20 cellular contexts compared by ENCODE assay signal in the genomic region with DNA sequence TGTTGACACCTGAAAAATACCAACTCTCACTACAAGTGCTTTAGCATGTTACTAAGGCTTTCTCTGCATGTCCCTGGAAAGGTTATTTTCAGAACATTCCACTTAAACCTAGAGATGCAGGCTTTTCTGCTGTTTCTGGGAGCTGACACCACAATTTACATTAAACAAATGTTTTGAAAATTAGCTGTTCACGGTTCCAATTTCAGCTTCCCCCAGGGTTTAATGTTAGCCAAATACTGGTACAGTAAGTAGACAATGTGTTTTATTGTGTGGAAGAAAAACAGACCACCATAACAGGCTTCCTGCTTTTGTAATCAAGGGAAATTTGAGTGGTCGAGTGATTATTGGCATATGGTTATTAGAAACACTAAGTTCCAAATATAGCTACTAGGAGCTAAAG. TPM values are rescaled to one million over a fixed set of nuclear protein-coding genes. Genes with fewer than 3 reads are reported as not detected.
A peak's percentile ranks its signal among the peaks of the same experiment; 100 is the strongest.
DNase-seq lines count a peak whose midpoint lies in the region; ATAC-seq, FAIRE-seq and TF ChIP-seq lines count a peak whose summit lies in the region.
"Had no signal": no experiment of that assay in that cellular context is flagged by ENCODE, and none has a peak within 500 bp of the region (broad histone marks: within the 10 kb centered on the region; RNA-seq: fewer than 3 reads in every experiment).

No MANE protein-coding gene starts in this region.

- H3K36me3 ChIP-seq in fibroblast of lung (ENCODE audit: control insufficient read depth, insufficient read depth, low read length) = peaks cover 18% of the 10 kb centered on the region

- peaks cover 14 to 18% of the 10 kb centered on the region in 2 donors for H3K4me1 Mint-ChIP-seq in natural killer cell
- peaks cover 9 to 18% of the 10 kb centered on the region in 2 donors for H3K4me1 Mint-ChIP-seq in natural killer cell treated with Interleukin-12 subunit alpha and Interleukin-12 subunit beta and Interleukin-15 and Interleukin-18, amount 100 ng/mL, for 72 hours (ENCODE audit: low read depth in 2 of 2)
- H3K4me1 Mint-ChIP-seq in activated T-cell treated with anti-CD3 and anti-CD28 coated beads, Interleukin-2, amount 50 U/mL, for 72 hours (ENCODE audit: low read depth) = peaks cover 5% of the 10 kb centered on the region

- no peaks in the 10 kb centered on the region for H3K9me3 Mint-ChIP-seq in natural killer cell
- no peaks in the 10 kb centered on the region for H3K9me3 Mint-ChIP-seq in natural killer cell treated with Interleukin-12 subunit alpha and Interleukin-12 subunit beta and Interleukin-15 and Interleukin-18, amount 100 ng/mL, for 72 hours
- H3K9me3 Mint-ChIP-seq in activated T-cell treated with anti-CD3 and anti-CD28 coated beads, Interleukin-2, amount 50 U/mL, for 72 hours = no peaks in the 10 kb centered on the region

- H3K4me2 ChIP-seq in fibroblast of lung (ENCODE audit: extremely low read depth, insufficient read depth, low read length) = peak overlapping the region; percentile 26
- H3K4me2 ChIP-seq: BLaER1, KMS-11 had no signal

- H3K9ac ChIP-seq in fibroblast of lung (ENCODE audit: insufficient read depth, low read length) = no peak overlapping the region
- H3K9ac ChIP-seq: BLaER1, KMS-11 had no signal

- TF ChIP-seq CTCF in natural killer cell (IDR thresholded peaks at IDR 0.05) = no peak
- no peak for TF ChIP-seq CTCF in WI38 (IDR thresholded peaks at IDR 0.05; ENCODE audit: low read depth, low read length)
- no peak for TF ChIP-seq CTCF in fibroblast of lung (conservative IDR thresholded peaks at IDR 0.05 in 1 of 2, IDR thresholded peaks at IDR 0.05 in 1 of 2; ENCODE audit: low read depth in 1 of 2, low read length in 2 of 2)

- H3K36me3 Mint-ChIP-seq in natural killer cell = peaks cover 5% of the 10 kb centered on the region
- peaks cover 11% of the 10 kb centered on the region for H3K36me3 Mint-ChIP-seq in natural killer cell treated with Interleukin-12 subunit alpha and Interleukin-12 subunit beta and Interleukin-15 and Interleukin-18, amount 100 ng/mL, for 72 hours
- peaks cover 0 to 15% of the 10 kb centered on the region in 2 donors for H3K36me3 Mint-ChIP-seq in activated T-cell treated with anti-CD3 and anti-CD28 coated beads, Interleukin-2, amount 50 U/mL, for 72 hours (ENCODE audit: insufficient read depth in 2 of 2)

- no peaks in the 10 kb centered on the region for H3K9me3 ChIP-seq in fibroblast of lung (ENCODE audit: control insufficient read depth, insufficient read depth, low read depth, low read length)
- H3K9me3 ChIP-seq: BLaER1, SJSA1 had no signal

- no peak for ATAC-seq in natural killer cell
- no peak for ATAC-seq in natural killer cell treated with Interleukin-12 subunit alpha and Interleukin-12 subunit beta and Interleukin-15 and Interleukin-18, amount 100 ng/mL, for 72 hours
- ATAC-seq in activated T-cell treated with anti-CD3 and anti-CD28 coated beads, Interleukin-2, amount 50 U/mL, for 72 hours (replicated peaks in 1 of 2) = no peak

- no peak overlapping the region for H3K27ac Mint-ChIP-seq in natural killer cell
- H3K27ac Mint-ChIP-seq in natural killer cell treated with Interleukin-12 subunit alpha and Interleukin-12 subunit beta and Interleukin-15 and Interleukin-18, amount 100 ng/mL, for 72 hours = no peak overlapping the region
- H3K27ac Mint-ChIP-seq in activated T-cell treated with anti-CD3 and anti-CD28 coated beads, Interleukin-2, amount 50 U/mL, for 72 hours = no peak overlapping the region

- H4K20me1 ChIP-seq in fibroblast of lung (ENCODE audit: control insufficient read depth, extremely low read depth, insufficient read depth, low read length) = no peaks in the 10 kb centered on the region

- intact Hi-C loops in natural killer cell (cut with micrococcal nuclease) = no loop called here

- H3K4me3 ChIP-seq in WI38 (ENCODE audit: low read depth, low read length) (0 out of 2 replicates have a peak overlapping the region, but pooled peaks have one; percentile 4), fibroblast of lung (replicated peaks in 1 of 4; ENCODE audit: control extremely low read depth in 1 of 4, insufficient read depth in 1 of 4, low read depth in 3 of 4, low read length in 4 of 4) (no peak overlapping the region)
- H3K4me3 ChIP-seq: BLaER1, SJSA1 had no signal

- H2AFZ ChIP-seq in fibroblast of lung (ENCODE audit: low read length) = no peak overlapping the region

- no peaks in the 10 kb centered on the region for H3K27me3 Mint-ChIP-seq in natural killer cell (ENCODE audit: low read depth in 2 of 2)
- H3K27me3 Mint-ChIP-seq in natural killer cell treated with Interleukin-12 subunit alpha and Interleukin-12 subunit beta and Interleukin-15 and Interleukin-18, amount 100 ng/mL, for 72 hours = no peaks in the 10 kb centered on the region
- no peaks in the 10 kb centered on the region for H3K27me3 Mint-ChIP-seq in activated T-cell treated with anti-CD3 and anti-CD28 coated beads, Interleukin-2, amount 50 U/mL, for 72 hours (ENCODE audit: low read depth)

- peaks cover 20% of the 10 kb centered on the region for H3K4me1 ChIP-seq in fibroblast of lung (ENCODE audit: control insufficient read depth, extremely low read depth, insufficient read depth, low read length)

- DNase-seq in natural killer cell (no peak), fibroblast of lung (ENCODE audit: low read depth in 2 of 2) (peak in 1 of 2 donors; percentile 62), RPMI8226 (no peak), urothelium cell line (ENCODE audit: low spot score) (no peak)
- DNase-seq in natural killer cell treated with Interleukin-12 subunit alpha and Interleukin-12 subunit beta and Interleukin-15 and Interleukin-18, amount 100 ng/mL, for 72 hours (ENCODE audit: low spot score) = no peak
- no peak for DNase-seq in activated T-cell treated with anti-CD3 and anti-CD28 coated beads, Interleukin-2, amount 50 U/mL, for 72 hours
- DNase-seq in activated effector memory CD4-positive, alpha-beta T cell treated with anti-CD3 and anti-CD28 coated beads, Interleukin-2, amount 50 U/mL, for 16 hours = no peak
- DNase-seq: 8988T, DMS 273 treated with DMSO at 0.1 percent for 48 hours, NCI-H1417, NCI-H1930, NCI-H2171, NCI-H446, NCI-H748 treated with DMSO at 0.1 percent for 48 hours had no signal

- H3K79me2 ChIP-seq in fibroblast of lung (ENCODE audit: control insufficient read depth, insufficient read depth, low read length) = peaks cover 16% of the 10 kb centered on the region

- no peaks in the 10 kb centered on the region for H3K27me3 ChIP-seq in fibroblast of lung (ENCODE audit: control insufficient read depth, insufficient read depth, low read length)
- H3K27me3 ChIP-seq: BLaER1, SJSA1 had no signal

- FAIRE-seq in urothelium cell line (lab: Jason Lieb, UNC) = no peak
- FAIRE-seq: H1 had no signal

- H3K4me3 Mint-ChIP-seq in natural killer cell = peak overlapping the region; percentile 6
- no peak overlapping the region for H3K4me3 Mint-ChIP-seq in natural killer cell treated with Interleukin-12 subunit alpha and Interleukin-12 subunit beta and Interleukin-15 and Interleukin-18, amount 100 ng/mL, for 72 hours
- H3K4me3 Mint-ChIP-seq in activated T-cell treated with anti-CD3 and anti-CD28 coated beads, Interleukin-2, amount 50 U/mL, for 72 hours = no peak overlapping the region

- H3K27ac ChIP-seq in fibroblast of lung (ENCODE audit: insufficient read depth, low read length) = no peak overlapping the region
- H3K27ac ChIP-seq: BLaER1, KMS-11, RWPE1, SJSA1 had no signal

RNA-seq across cellular contexts. Expression of a gene that starts 32.0 kb away (rescaled TPM):
- total RNA-seq in natural killer cell = 100 to 1,000 TPM; 139 to 160 (median 139) TPM
- total RNA-seq in natural killer cell treated with Interleukin-12 subunit alpha and Interleukin-12 subunit beta and Interleukin-15 and Interleukin-18, amount 100 ng/mL, for 72 hours = 100 to 1,000 TPM; 163 to 252 TPM
- 154 and 191 TPM in 2 replicates for total RNA-seq in fibroblast of lung
- polyA plus RNA-seq in fibroblast of lung = 95.6 and 128 TPM in 2 replicates
- 82.3 and 119 TPM in 2 replicates for polyA plus RNA-seq in fibroblast of lung (2012)
- polyA minus RNA-seq in fibroblast of lung (ENCODE audit: low replicate concordance) = 56.9 and 95.6 TPM in 2 replicates
- 100 to 1,000 TPM; 136 to 140 TPM for total RNA-seq in activated T-cell treated with anti-CD3 and anti-CD28 coated beads, Interleukin-2, amount 50 U/mL, for 72 hours
